In genomic region chr11:121953122-121953521, GRCh38 we compare ENCODE assay signal across 1 cellular context.
TF ChIP-seq lines count a peak whose summit lies in the region.

No MANE protein-coding gene starts in this region.

TF ChIP-seq in liver, 16 proteins besides CTCF, POLR2A, EP300 and RAD21 (continued from another document):
- TF ChIP-seq REST (IDR thresholded peaks at IDR 0.05), result peak; percentile 23
- TF ChIP-seq JUND (IDR thresholded peaks at IDR 0.05), result peak in 1 of 2 donors; percentile 55
- TF ChIP-seq HNF4G (IDR thresholded peaks at IDR 0.05), result no peak
